In genomic region chr7:74412603-74413002, GRCh38 we compare ENCODE assay signal across 19 cellular contexts.
"Had no signal": no experiment of that assay in that cellular context is flagged by ENCODE, and none has a peak within 500 bp of the region (broad histone marks: within the 10 kb centered on the region; RNA-seq: fewer than 3 reads in every experiment).

No MANE protein-coding gene starts in this region.

- H3K9me3 ChIP-seq: esophagus muscularis mucosa, gastroesophageal sphincter, testis, upper lobe of right lung had no signal

- H3K4me1 Mint-ChIP-seq: activated CD4-positive, alpha-beta memory T cell treated with anti-CD3 and anti-CD28 coated beads, Interleukin-2, amount 10 ng/mL, durations not matched to agents 7 days and 5 days; activated CD4-positive, alpha-beta T cell treated with anti-CD3 and anti-CD28 coated beads for 36 hours; neural progenitor cell; stimulated activated naive CD8-positive, alpha-beta T cell treated with anti-CD3 and anti-CD28 coated beads, Interleukin-15, amount 100 ng/mL, for 72 hours had no signal

- H3K9me3 Mint-ChIP-seq: activated CD4-positive, alpha-beta memory T cell treated with anti-CD3 and anti-CD28 coated beads, Interleukin-2, amount 10 ng/mL, durations not matched to agents 7 days and 5 days; neural progenitor cell; stimulated activated naive CD8-positive, alpha-beta T cell treated with anti-CD3 and anti-CD28 coated beads, Interleukin-15, amount 100 ng/mL, for 72 hours; T-helper 2 cell treated with Interferon-gamma antibody and Interleukin-4, amounts not matched to agents 5 μg/mL and 100 μg/mL, for 36 hours had no signal

- H3K27ac Mint-ChIP-seq: activated CD4-positive, alpha-beta memory T cell treated with anti-CD3 and anti-CD28 coated beads, Interleukin-2, amount 10 ng/mL, durations not matched to agents 7 days and 5 days; activated CD4-positive, alpha-beta T cell treated with anti-CD3 and anti-CD28 coated beads for 36 hours; neural progenitor cell; T-helper 2 cell treated with Interferon-gamma antibody and Interleukin-4, amounts not matched to agents 5 μg/mL and 100 μg/mL, for 36 hours had no signal

- H3K27me3 ChIP-seq: neural progenitor cell, testis had no signal

- H3K4me2 ChIP-seq: neural progenitor cell had no signal

- H3K36me3 Mint-ChIP-seq: neural progenitor cell had no signal

- H3K4me3 Mint-ChIP-seq: activated CD4-positive, alpha-beta memory T cell treated with anti-CD3 and anti-CD28 coated beads, Interleukin-2, amount 10 ng/mL, durations not matched to agents 7 days and 5 days; activated CD4-positive, alpha-beta T cell treated with anti-CD3 and anti-CD28 coated beads for 36 hours; neural progenitor cell; stimulated activated naive CD8-positive, alpha-beta T cell treated with anti-CD3 and anti-CD28 coated beads, Interleukin-15, amount 100 ng/mL, for 72 hours; T-helper 2 cell treated with Interferon-gamma antibody and Interleukin-4, amounts not matched to agents 5 μg/mL and 100 μg/mL, for 36 hours had no signal

- H2AFZ ChIP-seq: neural progenitor cell, parathyroid adenoma had no signal

- H3K4me3 ChIP-seq: dorsolateral prefrontal cortex, esophagus muscularis mucosa, gastroesophageal sphincter, neural progenitor cell, testis, upper lobe of right lung had no signal

- H3K27me3 Mint-ChIP-seq: activated CD4-positive, alpha-beta memory T cell treated with anti-CD3 and anti-CD28 coated beads, Interleukin-2, amount 10 ng/mL, durations not matched to agents 7 days and 5 days; activated CD4-positive, alpha-beta T cell treated with anti-CD3 and anti-CD28 coated beads for 36 hours; stimulated activated naive CD8-positive, alpha-beta T cell treated with anti-CD3 and anti-CD28 coated beads, Interleukin-15, amount 100 ng/mL, for 72 hours had no signal

- ATAC-seq: activated CD4-positive, alpha-beta T cell treated with anti-CD3 and anti-CD28 coated beads for 36 hours; gastroesophageal sphincter; stimulated activated naive CD8-positive, alpha-beta T cell treated with anti-CD3 and anti-CD28 coated beads, Interleukin-15, amount 100 ng/mL, for 72 hours; upper lobe of right lung had no signal

- DNase-seq: activated CD4-positive, alpha-beta memory T cell treated with anti-CD3 and anti-CD28 coated beads, Interleukin-2, amount 10 ng/mL, durations not matched to agents 7 days and 5 days; activated CD4-positive, alpha-beta T cell treated with anti-CD3 and anti-CD28 coated beads for 36 hours; activated CD8-positive, alpha-beta memory T cell treated with anti-CD3 and anti-CD28 coated beads, Interleukin-2, amount 50 U/mL, for 4 hours; activated naive CD4-positive, alpha-beta T cell; cerebellar nuclear complex; dorsolateral prefrontal cortex; retina; stimulated activated CD4-positive, alpha-beta T cell treated with anti-CD3 and anti-CD28 coated beads, Interleukin-15, amount 100 ng/mL, for 24 hours; stimulated activated CD4-positive, alpha-beta T cell treated with anti-CD3 and anti-CD28 coated beads, Interleukin-4, amount 100 ng/mL, for 4 hours; stimulated activated naive CD8-positive, alpha-beta T cell treated with anti-CD3 and anti-CD28 coated beads, Interleukin-15, amount 100 ng/mL, for 72 hours; SW 1271; testis; upper lobe of right lung had no signal

- H3K4me1 ChIP-seq: neural progenitor cell, parathyroid adenoma, testis, upper lobe of right lung had no signal

- H3K36me3 ChIP-seq: esophagus muscularis mucosa, gastroesophageal sphincter, neural progenitor cell, upper lobe of right lung had no signal

- H3K9ac ChIP-seq: neural progenitor cell, parathyroid adenoma had no signal

- H3K27ac ChIP-seq: dorsolateral prefrontal cortex, esophagus muscularis mucosa, gastroesophageal sphincter, neural progenitor cell, parathyroid adenoma, testis, upper lobe of right lung, VCaP had no signal
